27 cellular contexts compared by ENCODE assay signal in genomic region chr10:81450651-81451050, GRCh38.
"Had no signal": no experiment of that assay in that cellular context is flagged by ENCODE, and none has a peak within 500 bp of the region (broad histone marks: within the 10 kb centered on the region; RNA-seq: fewer than 3 reads in every experiment).

No MANE protein-coding gene starts in this region.

- H3K4me3 ChIP-seq: ascending aorta, cardiac muscle cell had no signal

- DNase-seq: activated B cell treated with CpG ODN at 0.5 μM for 24 hours; activated CD4-positive, alpha-beta memory T cell treated with anti-CD3 and anti-CD28 coated beads, Interleukin-2, amount 10 ng/mL, durations not matched to agents 7 days and 5 days; activated CD4-positive, alpha-beta T cell treated with anti-CD3 and anti-CD28 coated beads for 4 hours; activated CD4-positive, alpha-beta T cell treated with anti-CD3 and anti-CD28 coated beads, Interleukin-2, amount 10 ng/mL, durations not matched to agents 7 days and 5 days; activated CD4-positive, alpha-beta T cell treated with anti-CD3 and anti-CD28 coated beads, Interleukin-2, amount 50 U/mL, for 48 hours; activated CD4-positive, CD25-positive, alpha-beta regulatory T cell treated with anti-CD3 and anti-CD28 coated beads, Interleukin-2, amount 50 U/mL, for 72 hours; activated CD8-positive, alpha-beta memory T cell treated with anti-CD3 and anti-CD28 coated beads for 24 hours; activated CD8-positive, alpha-beta memory T cell treated with anti-CD3 and anti-CD28 coated beads, Interleukin-2, amount 10 ng/mL, durations not matched to agents 7 days and 5 days; activated CD8-positive, alpha-beta memory T cell treated with anti-CD3 and anti-CD28 coated beads, Interleukin-2, amount 50 U/mL, for 48 hours; activated CD8-positive, alpha-beta T cell treated with anti-CD3 and anti-CD28 coated beads, Interleukin-2, amount 10 ng/mL, durations not matched to agents 7 days and 5 days; activated effector memory CD4-positive, alpha-beta T cell treated with Interleukin-2 at 50 U/mL for 16 hours; activated gamma-delta T cell; activated naive CD4-positive, alpha-beta T cell treated with anti-CD3 and anti-CD28 coated beads, Interleukin-2, amount 10 ng/mL, durations not matched to agents 7 days and 5 days; activated naive CD4-positive, alpha-beta T cell treated with Interleukin-2 at 50 U/mL for 16 hours; activated naive CD8-positive, alpha-beta T cell treated with anti-CD3 and anti-CD28 coated beads, Interleukin-2, amount 10 ng/mL, durations not matched to agents 7 days and 5 days; activated naive CD8-positive, alpha-beta T cell treated with anti-CD3 and anti-CD28 coated beads, Interleukin-2, amount 50 U/mL, for 24 hours; activated T-cell treated with anti-CD3 and anti-CD28 coated beads, Interleukin-2, amount 50 U/mL, for 24 hours; activated T-cell treated with anti-CD3 and anti-CD28 coated beads, Interleukin-2, amount 50 U/mL, for 48 hours; amygdala; anterior cingulate cortex; caudate nucleus; cerebellar nuclear complex; T-helper 1 cell; T-helper 2 cell; T-helper 9 cell had no signal

- ATAC-seq: activated CD8-positive, alpha-beta memory T cell treated with anti-CD3 and anti-CD28 coated beads, Interleukin-2, amount 10 ng/mL, durations not matched to agents 7 days and 5 days; activated CD8-positive, alpha-beta T cell treated with anti-CD3 and anti-CD28 coated beads, Interleukin-2, amount 10 ng/mL, durations not matched to agents 7 days and 5 days; activated naive CD8-positive, alpha-beta T cell treated with anti-CD3 and anti-CD28 coated beads, Interleukin-2, amount 50 U/mL, for 24 hours had no signal
